ENCODE assay signal across 1 cellular context in genomic region chr12:54225666-54226065, GRCh38.
TF ChIP-seq lines count a peak whose summit lies in the region.

No MANE protein-coding gene starts in this region.

TF ChIP-seq in SK-N-SH treated with all-trans-retinoic acid at 6 μM for 48 hours, 23 proteins besides CTCF, POLR2A, EP300 and RAD21 (continued from another document):
- TF ChIP-seq TSHZ2 (CRISPR knock-in tag; IDR thresholded peaks at IDR 0.05) (no peak), OSR1 (CRISPR knock-in tag; IDR thresholded peaks at IDR 0.05) (no peak), CSDC2 (CRISPR knock-in tag; IDR thresholded peaks at IDR 0.05) (no peak), PPARA (CRISPR knock-in tag; IDR thresholded peaks at IDR 0.05; ENCODE audit: borderline replicate concordance) (no peak), ZNF8 (CRISPR knock-in tag; IDR thresholded peaks at IDR 0.05) (no peak), ZNF70 (CRISPR knock-in tag; IDR thresholded peaks at IDR 0.05) (no peak), BACH2 (CRISPR knock-in tag; IDR thresholded peaks at IDR 0.05; ENCODE audit: borderline replicate concordance) (no peak), ZFP3 (CRISPR knock-in tag; IDR thresholded peaks at IDR 0.05) (no peak), ZNF565 (CRISPR knock-in tag; conservative IDR thresholded peaks at IDR 0.05; ENCODE audit: low read depth) (no peak)
